ENCODE assay signal across 10 cellular contexts in the genomic region with DNA sequence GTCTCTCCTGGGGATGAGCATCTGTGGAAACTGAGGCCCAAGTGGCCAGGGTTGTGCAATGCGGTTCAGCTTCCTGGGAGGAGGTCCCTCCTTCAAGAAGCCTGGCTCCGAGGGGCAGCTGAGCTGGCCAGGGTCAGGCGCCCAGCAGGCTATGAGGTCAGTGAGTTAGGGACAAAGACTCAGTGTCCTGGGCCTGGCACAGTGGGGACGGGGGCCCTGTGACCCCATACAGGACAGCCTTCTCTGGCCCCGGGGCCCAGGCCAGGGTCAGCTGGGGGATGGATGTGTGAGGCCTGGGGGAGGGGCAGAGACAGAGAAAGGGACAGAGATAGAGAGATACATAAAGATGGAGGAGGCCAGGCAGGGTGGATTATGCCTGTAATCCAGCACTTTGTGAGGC. TPM values are rescaled to one million over a fixed set of nuclear protein-coding genes. Genes with fewer than 3 reads are reported as not detected.
DNase-seq lines count a peak whose midpoint lies in the region; ATAC-seq, FAIRE-seq and TF ChIP-seq lines count a peak whose summit lies in the region.
"Had no signal": no experiment of that assay in that cellular context is flagged by ENCODE, and none has a peak within 500 bp of the region (broad histone marks: within the 10 kb centered on the region; RNA-seq: fewer than 3 reads in every experiment).

No MANE protein-coding gene starts in this region.

- POLR2A ChIA-PET in H1 (lab: Charles Lee; ENCODE audit: partially characterized antibody), result no interaction called here

- H2BK15ac ChIP-seq in H1 (ENCODE audit: low read length), result no peak overlapping the region

- H2AK5ac ChIP-seq in H1 (ENCODE audit: low read depth, low read length), result no peak overlapping the region

- H3K23me2 ChIP-seq in H1 (ENCODE audit: low read depth, low read length), result no peaks in the 10 kb centered on the region

- no peak overlapping the region for H2BK20ac ChIP-seq in H1 (ENCODE audit: low read length)

- peak overlapping the region; percentile 68; the same call in 1 of the 2 replicates for H4K8ac ChIP-seq in H1 (ENCODE audit: extremely low read depth, insufficient read depth, low read length)

- 89% methylated on average over 5 of the region's 5 CpGs; no CpG with 5 or more reads in 1 of the 2 experiments for WGBS in H1 (ENCODE audit: extremely low coverage in 1 of 2, insufficient coverage in 1 of 2, insufficient read length in 1 of 2, insufficient replicate concordance in 2 of 2, low coverage in 1 of 2, low lambda C conversion rate in 2 of 2, missing lambda C conversion rate in 1 of 2), 2 experiments

- H2BK5ac ChIP-seq in H1 (ENCODE audit: low read depth, low read length), result no peak overlapping the region

- H3K9me3 ChIP-seq in Peyer's patch, result no peaks in the 10 kb centered on the region
- H3K9me3 ChIP-seq in H1 (ENCODE audit: insufficient read depth in 2 of 2, low read depth in 1 of 2, low read length in 1 of 2), result no peaks in the 10 kb centered on the region

- no peak overlapping the region for H4K5ac ChIP-seq in H1 (ENCODE audit: insufficient read length, low read depth, low read length)

- H3K36me3 ChIP-seq in Peyer's patch, result no peaks in the 10 kb centered on the region
- no peaks in the 10 kb centered on the region for H3K36me3 ChIP-seq in H1 (ENCODE audit: control insufficient read depth in 2 of 4, insufficient read depth in 4 of 4, low read length in 3 of 4)

- H3K27ac Mint-ChIP-seq in CD14-positive monocyte, result peak overlapping the region; percentile 97 to 99 (median 98)
- no peak overlapping the region for H3K27ac Mint-ChIP-seq in chondrocyte (ENCODE audit: unreplicated experiment)

- no peak overlapping the region for H3K4me3 Mint-ChIP-seq in CD14-positive monocyte
- no peak overlapping the region for H3K4me3 Mint-ChIP-seq in chondrocyte (ENCODE audit: unreplicated experiment)

- no peaks in the 10 kb centered on the region for H4K20me1 ChIP-seq in H1 (replicated peaks in 1 of 2; ENCODE audit: control insufficient read depth in 1 of 2, insufficient read depth in 2 of 2, low read length in 2 of 2)

- H3K14ac ChIP-seq in H1 (ENCODE audit: insufficient read length), result no peak overlapping the region

- no peak overlapping the region for H2AFZ ChIP-seq in H1 (ENCODE audit: low read length)

- FAIRE-seq in H1 (lab: Jason Lieb, UNC), result no peak

- TF ChIP-seq CTCF in CD14-positive monocyte (IDR thresholded peaks at IDR 0.05), result no peak
- no peak for TF ChIP-seq CTCF in Peyer's patch (IDR thresholded peaks at IDR 0.05)
- no peak for TF ChIP-seq CTCF in H1 (IDR thresholded peaks at IDR 0.05; ENCODE audit: control extremely low read depth in 1 of 3, insufficient read depth in 1 of 3, low read depth in 1 of 3, low read length in 3 of 3)
- no peak for TF ChIP-seq CTCF in chondrocyte (IDR thresholded peaks at IDR 0.05)

- H3K23ac ChIP-seq in H1 (ENCODE audit: insufficient read length), result no peak overlapping the region

- H3K27me3 Mint-ChIP-seq in CD14-positive monocyte (ENCODE audit: low read depth in 3 of 3) (peaks cover 0 to 2% (median 1%) of the 10 kb centered on the region in 3 donors), chondrocyte (ENCODE audit: low read depth) (no peaks in the 10 kb centered on the region)

- H3K36me3 Mint-ChIP-seq in CD14-positive monocyte (peaks cover 0 to 2% of the 10 kb centered on the region in 2 donors), chondrocyte (ENCODE audit: low read depth) (no peaks in the 10 kb centered on the region)

- CTCF ChIA-PET in H1 (lab: Charles Lee; ENCODE audit: partially characterized antibody), result interaction anchor here (0.6 to 2.0 kb wide), 4 partner anchors 10 to 1018 kb away, joined by 3 to 5 read pairs (median 4); no protein-coding TSS in a partner anchor

- H3K4me1 ChIP-seq in Peyer's patch (peaks cover 0 to 26% (median 12%) of the 10 kb centered on the region in 4 donors), H1 (replicated peaks in 1 of 4; ENCODE audit: control insufficient read depth in 3 of 4, insufficient read depth in 4 of 4, low read length in 3 of 4) (no peaks in the 10 kb centered on the region; a peak in 2 of 7 replicates)

- no peak for TF ChIP-seq POLR2A in Peyer's patch (IDR thresholded peaks at IDR 0.05)
- TF ChIP-seq POLR2A in H1 (IDR thresholded peaks at IDR 0.05; ENCODE audit: control extremely low read depth in 1 of 2, low read depth in 2 of 2, low read length in 2 of 2), result no peak
- no peak for TF ChIP-seq POLR2A in GM18505 (IDR thresholded peaks at IDR 0.05; ENCODE audit: borderline replicate concordance, extremely low read depth, insufficient read depth, insufficient read length)

- no peak overlapping the region for H3K4ac ChIP-seq in H1 (replicated peaks; ENCODE audit: insufficient read length, low read depth, low read length)

- no peak overlapping the region for H3K56ac ChIP-seq in H1 (replicated peaks; ENCODE audit: insufficient read length, low read depth, low read length)

- H3K79me2 ChIP-seq in H1 (ENCODE audit: control insufficient read depth in 1 of 2, insufficient read depth in 2 of 2, low read length in 2 of 2), result no peaks in the 10 kb centered on the region

- no peak overlapping the region for H2BK12ac ChIP-seq in H1 (ENCODE audit: low read depth, low read length)

- no peak for ATAC-seq in GM18505 (IDR thresholded peaks at IDR 0.05; ENCODE audit: unreplicated experiment)

- no peak overlapping the region for H2BK120ac ChIP-seq in H1 (replicated peaks; ENCODE audit: low read depth, low read length)

- H3K18ac ChIP-seq in H1 (ENCODE audit: extremely low read depth, low read length), result no peak overlapping the region

- no peak for TF ChIP-seq RAD21 in H1 (IDR thresholded peaks at IDR 0.05 in 1 of 2, conservative IDR thresholded peaks at IDR 0.05 in 1 of 2; ENCODE audit: low read depth in 2 of 2, low read length in 2 of 2)

- H4K91ac ChIP-seq in H1 (replicated peaks; ENCODE audit: insufficient read length, low read length), result no peak overlapping the region

- H3K4me1 Mint-ChIP-seq in CD14-positive monocyte (peaks cover 64% of the 10 kb centered on the region), chondrocyte (ENCODE audit: low read depth) (peaks cover 21% of the 10 kb centered on the region)

- H3K27ac ChIP-seq in Peyer's patch (peak overlapping the region; percentile 75 to 88 (median 86)), H1 (ENCODE audit: low read depth, low read length) (no peak overlapping the region)
- H3K27ac ChIP-seq: VCaP had no signal

- H3K27me3 ChIP-seq in Peyer's patch (no peaks in the 10 kb centered on the region), H1 (replicated peaks in 1 of 4; ENCODE audit: control insufficient read depth in 3 of 4, extremely low read depth in 1 of 4, insufficient read depth in 3 of 4, low read length in 3 of 4) (0 out of 7 replicates have a peak, but pooled peaks cover 0 to 2% (median 0%) of the 10 kb centered on the region in 4 experiments)

- H3K79me1 ChIP-seq in H1 (ENCODE audit: low read depth, low read length), result no peaks in the 10 kb centered on the region

- H3K9ac ChIP-seq in H1 (replicated peaks in 1 of 4; ENCODE audit: extremely low read depth in 1 of 4, low read depth in 3 of 4, low read length in 3 of 4), result no peak overlapping the region

- intact Hi-C loops in CD14-positive monocyte (cut with micrococcal nuclease) (no loop called here), posterior vena cava (cut with DNase I) (no loop called here)

- no peak overlapping the region for H3K4me3 ChIP-seq in Peyer's patch
- no peak overlapping the region for H3K4me3 ChIP-seq in H1 (ENCODE audit: extremely low read depth in 1 of 4, insufficient read depth in 2 of 4, low read depth in 3 of 4, low read length in 4 of 4)

- no peak for TF ChIP-seq EP300 in H1 (IDR thresholded peaks at IDR 0.05; ENCODE audit: borderline replicate concordance in 1 of 2, low read depth in 2 of 2, low read length in 2 of 2)

- no peak overlapping the region for H3K4me2 ChIP-seq in H1 (ENCODE audit: insufficient read depth in 1 of 2, low read depth in 2 of 2, low read length in 2 of 2)

- H3K9me3 Mint-ChIP-seq in CD14-positive monocyte (peaks cover 0 to 7% (median 0%) of the 10 kb centered on the region in 7 donors), chondrocyte (ENCODE audit: low read depth) (no peaks in the 10 kb centered on the region)

- DNase-seq in CD14-positive monocyte (ENCODE audit: low spot score) (no peak), Peyer's patch (no peak), H1 (ENCODE audit: low read depth in 1 of 2, low spot score in 2 of 2) (no peak), occipital lobe (lab: John Stamatoyannopoulos, UW) (peak; percentile 72), chondrocyte (ENCODE audit: low spot score) (no peak), posterior vena cava (ENCODE audit: low spot score) (no peak)
- DNase-seq in activated effector memory CD4-positive, alpha-beta T cell treated with anti-CD3 and anti-CD28 coated beads, Interleukin-2, amount 50 U/mL, for 16 hours, result no peak
- DNase-seq: NCI-H1436 had no signal

TF ChIP-seq in H1, 55 proteins besides CTCF, POLR2A, EP300 and RAD21 (continues in another document):
- no peak for TF ChIP-seq SIRT6 (IDR thresholded peaks at IDR 0.05; ENCODE audit: low read length)

RNA-seq across cellular contexts. Expression of a gene that starts 3.0 kb away (rescaled TPM):
- 1 to 10 TPM; 7.8 to 7.9 TPM for polyA plus RNA-seq in CD14-positive monocyte
- total RNA-seq in Peyer's patch, result 10 to 100 TPM in 1 of 4 donors, 1 to 10 TPM in 3; 1.2 to 19.0 (median 2.8) TPM
- total RNA-seq in H1 (2021; fragmentation: NEBNext Ultra II Directional; extraction: Animal tissue kit (Norgen Biotek cat#: 25700)), result not detected in 2 replicates
- polyA plus RNA-seq in H1 (2011; rRNA removed), result 0.03 and 0.06 TPM in 2 replicates
- polyA plus RNA-seq in H1 (2011; cell fraction: cytosol; rRNA removed), result not detected
- polyA plus RNA-seq in H1 (2011; cell fraction: nucleus; rRNA removed), result not detected
- not detected in 4 replicates for polyA plus RNA-seq in H1 (2012, experiment 1 of 2)
- polyA plus RNA-seq in H1 (2012, experiment 2 of 2), result not detected
- polyA plus RNA-seq in H1 (2013, experiment 1 of 2), result not detected
- polyA plus RNA-seq in H1 (2013, experiment 2 of 2), result not detected
- not detected in 2 replicates for polyA minus RNA-seq in H1 (2011; rRNA and poly(A)+ RNA removed)
- polyA minus RNA-seq in H1 (2011; cell fraction: cytosol; rRNA and poly(A)+ RNA removed), result not detected
- not detected for polyA minus RNA-seq in H1 (2011; cell fraction: nucleus; rRNA and poly(A)+ RNA removed)
- 0.47 TPM for total RNA-seq in occipital lobe
- not detected in 3 replicates for total RNA-seq in chondrocyte
- total RNA-seq in posterior vena cava, result 1 to 10 TPM; 1.7 to 2.3 TPM

RNA-seq across cellular contexts. Expression of a gene that starts 7.9 kb away (rescaled TPM):
- 10 to 100 TPM in 1 of 2 donors, 1 to 10 TPM in 1; 6.8 to 12.4 TPM for polyA plus RNA-seq in CD14-positive monocyte
- 10 to 100 TPM; 47.8 to 56.3 (median 52.0) TPM for total RNA-seq in Peyer's patch
- 9.0 TPM in 2 replicates for total RNA-seq in H1 (2021; fragmentation: NEBNext Ultra II Directional; extraction: Animal tissue kit (Norgen Biotek cat#: 25700))
- polyA plus RNA-seq in H1 (2011; rRNA removed), result 3.4 and 5.5 TPM in 2 replicates
- 1.5 TPM for polyA plus RNA-seq in H1 (2011; cell fraction: cytosol; rRNA removed)
- polyA plus RNA-seq in H1 (2011; cell fraction: nucleus; rRNA removed), result 7.7 TPM
- 3.2 to 5.5 TPM (median 4.8 TPM) in 4 replicates for polyA plus RNA-seq in H1 (2012, experiment 1 of 2)
- polyA plus RNA-seq in H1 (2012, experiment 2 of 2), result 3.0 TPM
- 3.4 TPM for polyA plus RNA-seq in H1 (2013, experiment 1 of 2)
- polyA plus RNA-seq in H1 (2013, experiment 2 of 2), result 3.1 TPM
- 4.8 and 5.0 TPM in 2 replicates for polyA minus RNA-seq in H1 (2011; rRNA and poly(A)+ RNA removed)
- polyA minus RNA-seq in H1 (2011; cell fraction: cytosol; rRNA and poly(A)+ RNA removed), result 6.1 TPM
- 7.4 TPM for polyA minus RNA-seq in H1 (2011; cell fraction: nucleus; rRNA and poly(A)+ RNA removed)
- total RNA-seq in occipital lobe, result 5.0 TPM
- 9.7 to 10.1 TPM (median 10.0 TPM) in 3 replicates for total RNA-seq in chondrocyte
- 1 to 10 TPM; 5.6 to 7.1 TPM for total RNA-seq in posterior vena cava
